ENCODE assay signal across 18 cellular contexts in genomic region chr12:130104596-130105253, GRCh38. TPM values are rescaled to one million over a fixed set of nuclear protein-coding genes. Genes with fewer than 3 reads are reported as not detected.
DNase-seq lines count a peak whose midpoint lies in the region; ATAC-seq, FAIRE-seq and TF ChIP-seq lines count a peak whose summit lies in the region.
"Had no signal": no experiment of that assay in that cellular context is flagged by ENCODE, and none has a peak within 500 bp of the region (broad histone marks: within the 10 kb centered on the region; RNA-seq: fewer than 3 reads in every experiment).

No MANE protein-coding gene starts in this region.

- no peak overlapping the region for H3K4me3 Mint-ChIP-seq in activated T-cell treated with anti-CD3 and anti-CD28 coated beads, Interleukin-2, amount 50 U/mL, for 72 hours
- H3K4me3 Mint-ChIP-seq: activated naive CD4-positive, alpha-beta T cell treated with anti-CD3 and anti-CD28 coated beads for 36 hours had no signal

- peaks cover 23% of the 10 kb centered on the region for H3K27me3 Mint-ChIP-seq in activated T-cell treated with anti-CD3 and anti-CD28 coated beads, Interleukin-2, amount 50 U/mL, for 72 hours (ENCODE audit: low read depth)

- H3K4me3 ChIP-seq in kidney (ENCODE audit: low read length in 2 of 2) (no peak overlapping the region), rectal smooth muscle tissue (ENCODE audit: low read length) (peak overlapping the region; percentile 3)
- H3K4me3 ChIP-seq: SK-N-MC had no signal

- H3K36me3 ChIP-seq in kidney (ENCODE audit: control insufficient read depth in 1 of 2, insufficient read depth in 2 of 2, low read length in 2 of 2), result no peaks in the 10 kb centered on the region
- no peaks in the 10 kb centered on the region for H3K36me3 ChIP-seq in rectal smooth muscle tissue (ENCODE audit: control insufficient read depth, insufficient read depth, low read length)

- H3K27ac ChIP-seq in kidney (ENCODE audit: low read depth in 2 of 2, low read length in 2 of 2), result no peak overlapping the region
- H3K27ac ChIP-seq in rectal smooth muscle tissue (ENCODE audit: low read depth, low read length), result no peak overlapping the region
- H3K27ac ChIP-seq: SK-N-MC had no signal

- peak; percentile 50 for DNase-seq in NCI-H1092 treated with DMSO at 0.1 percent for 48 hours (lab: John Stamatoyannopoulos, UW)
- no peak for DNase-seq in NCI-H1092 (lab: John Stamatoyannopoulos, UW)
- DNase-seq in NCI-H510A treated with DMSO at 0.1 percent for 48 hours (lab: John Stamatoyannopoulos, UW), result peak; percentile 89
- peak; percentile 65 for DNase-seq in kidney
- no peak for DNase-seq in activated T-cell treated with anti-CD3 and anti-CD28 coated beads, Interleukin-2, amount 50 U/mL, for 72 hours
- no peak for DNase-seq in CD1c-positive myeloid dendritic cell (ENCODE audit: extremely low spot score)
- DNase-seq: activated naive CD4-positive, alpha-beta T cell treated with anti-CD3 and anti-CD28 coated beads for 36 hours; CD4-positive, alpha-beta memory T cell; effector CD8-positive, alpha-beta T cell had no signal

- peaks cover 0 to 8% of the 10 kb centered on the region in 2 donors for H3K9me3 ChIP-seq in kidney (ENCODE audit: control insufficient read depth in 1 of 2, low read length in 2 of 2)

- H3K4me1 Mint-ChIP-seq in activated T-cell treated with anti-CD3 and anti-CD28 coated beads, Interleukin-2, amount 50 U/mL, for 72 hours (ENCODE audit: low read depth), result peaks cover 8% of the 10 kb centered on the region

- H3K36me3 Mint-ChIP-seq in activated T-cell treated with anti-CD3 and anti-CD28 coated beads, Interleukin-2, amount 50 U/mL, for 72 hours (ENCODE audit: insufficient read depth in 2 of 2), result peaks cover 0 to 2% of the 10 kb centered on the region in 2 donors
- H3K36me3 Mint-ChIP-seq: CD4-positive, alpha-beta memory T cell had no signal

- ATAC-seq in activated T-cell treated with anti-CD3 and anti-CD28 coated beads, Interleukin-2, amount 50 U/mL, for 72 hours (replicated peaks in 1 of 2), result no peak
- ATAC-seq in GM21528 (IDR thresholded peaks at IDR 0.05; ENCODE audit: low FRiP score, unreplicated experiment), result no peak
- ATAC-seq: HCT116 had no signal

- FAIRE-seq in kidney (lab: Jason Lieb, UNC), result no peak
- FAIRE-seq: frontal cortex had no signal

- intact Hi-C loops in kidney (cut with DNase I), result no loop called here

- no peak for TF ChIP-seq CTCF in kidney (IDR thresholded peaks at IDR 0.05; ENCODE audit: borderline replicate concordance, extremely low read depth, insufficient read depth)

- H3K27ac Mint-ChIP-seq in activated T-cell treated with anti-CD3 and anti-CD28 coated beads, Interleukin-2, amount 50 U/mL, for 72 hours, result no peak overlapping the region
- H3K27ac Mint-ChIP-seq: activated naive CD4-positive, alpha-beta T cell treated with anti-CD3 and anti-CD28 coated beads for 36 hours; CD4-positive, alpha-beta memory T cell had no signal

- H3K4me1 ChIP-seq in kidney (ENCODE audit: control insufficient read depth in 1 of 2, insufficient read depth in 1 of 2, low read depth in 1 of 2, low read length in 2 of 2) (no peaks in the 10 kb centered on the region), rectal smooth muscle tissue (ENCODE audit: control insufficient read depth, insufficient read depth, low read length) (peaks cover 4% of the 10 kb centered on the region)

- H3K9me3 Mint-ChIP-seq in activated T-cell treated with anti-CD3 and anti-CD28 coated beads, Interleukin-2, amount 50 U/mL, for 72 hours, result peaks cover 0 to 2% of the 10 kb centered on the region in 2 donors

- no peak overlapping the region for H3K9ac ChIP-seq in kidney (ENCODE audit: low read length in 2 of 2)
- no peak overlapping the region for H3K9ac ChIP-seq in rectal smooth muscle tissue (ENCODE audit: low read length)

- H3K27me3 ChIP-seq in rectal smooth muscle tissue (ENCODE audit: control insufficient read depth, insufficient read depth, low read length), result peaks cover 5% of the 10 kb centered on the region

RNA-seq across cellular contexts. Expression of gene FZD10, which starts 57.5 kb away (rescaled TPM):
- total RNA-seq in kidney, result 0.57 TPM
- polyA plus RNA-seq in kidney (ENCODE audit: insufficient read depth, low read depth, low replicate concordance), result 0.11 TPM
- total RNA-seq in activated T-cell treated with anti-CD3 and anti-CD28 coated beads, Interleukin-2, amount 50 U/mL, for 72 hours, result not detected
- total RNA-seq: A172; activated CD8-positive, alpha-beta memory T cell treated with anti-CD3 and anti-CD28 coated beads for 36 hours; activated naive CD4-positive, alpha-beta T cell treated with anti-CD3 and anti-CD28 coated beads for 36 hours; CD4-positive, alpha-beta memory T cell; LHCN-M2; myocyte had no signal
- polyA plus RNA-seq: CD4-positive, alpha-beta memory T cell had no signal

Comparison
In these comparisons a context has a peak if more than half of its experiments do, and no peak if none do; other contexts are left out.
1. DNase-seq: peak in NCI-H1092 treated with DMSO at 0.1 percent for 48 hours (single experiment), NCI-H510A treated with DMSO at 0.1 percent for 48 hours (single experiment) and kidney (single experiment); none in NCI-H1092 (single experiment), activated T-cell treated with anti-CD3 and anti-CD28 coated beads, Interleukin-2, amount 50 U/mL, for 72 hours (0 of 2) and CD1c-positive myeloid dendritic cell (single experiment).